In the genomic region with DNA sequence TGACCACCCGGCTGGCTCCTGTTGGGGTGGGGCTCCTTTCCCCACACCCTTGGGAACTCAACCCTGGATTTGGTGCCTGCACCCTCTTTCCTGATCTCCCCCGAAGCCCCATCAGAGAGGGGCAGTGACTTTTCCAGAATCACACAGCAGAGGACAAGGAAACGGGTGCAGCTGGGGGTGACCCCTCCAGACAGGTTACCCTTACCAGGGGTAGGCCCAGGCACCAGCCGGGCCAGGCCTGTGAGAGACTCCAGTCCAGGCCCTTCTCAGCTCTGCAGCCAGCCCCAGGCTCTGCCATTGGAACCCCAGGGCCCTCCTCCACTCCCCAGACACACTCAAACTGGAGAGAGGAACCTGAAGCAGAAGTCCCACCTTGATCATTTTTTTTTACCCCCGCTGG, we compare ENCODE assay signal across 2 cellular contexts.
TF ChIP-seq lines count a peak whose summit lies in the region.

No MANE protein-coding gene starts in this region.

TF ChIP-seq in GM12878, 131 proteins besides CTCF, POLR2A, EP300 and RAD21:
- TF ChIP-seq DPF2 (IDR thresholded peaks at IDR 0.05) (no peak), ASH2L (IDR thresholded peaks at IDR 0.05; ENCODE audit: borderline replicate concordance, low read depth) (no peak), CHD2 (IDR thresholded peaks at IDR 0.05; ENCODE audit: borderline replicate concordance, low read depth, low read length) (no peak), YY1 (IDR thresholded peaks at IDR 0.05; ENCODE audit: low read depth, low read length) (no peak), IRF4 (IDR thresholded peaks at IDR 0.05; ENCODE audit: low read depth, low read length) (no peak), TAF1 (IDR thresholded peaks at IDR 0.05; ENCODE audit: borderline replicate concordance, low read depth, low read length) (no peak), SIN3A (IDR thresholded peaks at IDR 0.05; ENCODE audit: low read depth, low read length) (no peak), PML (IDR thresholded peaks at IDR 0.05; ENCODE audit: low read length) (no peak), RBBP5 (conservative IDR thresholded peaks at IDR 0.05) (no peak)
- TF ChIP-seq, protein P1, sequence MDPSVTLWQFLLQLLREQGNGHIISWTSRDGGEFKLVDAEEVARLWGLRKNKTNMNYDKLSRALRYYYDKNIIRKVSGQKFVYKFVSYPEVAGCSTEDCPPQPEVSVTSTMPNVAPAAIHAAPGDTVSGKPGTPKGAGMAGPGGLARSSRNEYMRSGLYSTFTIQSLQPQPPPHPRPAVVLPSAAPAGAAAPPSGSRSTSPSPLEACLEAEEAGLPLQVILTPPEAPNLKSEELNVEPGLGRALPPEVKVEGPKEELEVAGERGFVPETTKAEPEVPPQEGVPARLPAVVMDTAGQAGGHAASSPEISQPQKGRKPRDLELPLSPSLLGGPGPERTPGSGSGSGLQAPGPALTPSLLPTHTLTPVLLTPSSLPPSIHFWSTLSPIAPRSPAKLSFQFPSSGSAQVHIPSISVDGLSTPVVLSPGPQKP (IDR thresholded peaks at IDR 0.05; ENCODE audit: low read depth, low read length) = no peak
- TF ChIP-seq, protein P2, sequence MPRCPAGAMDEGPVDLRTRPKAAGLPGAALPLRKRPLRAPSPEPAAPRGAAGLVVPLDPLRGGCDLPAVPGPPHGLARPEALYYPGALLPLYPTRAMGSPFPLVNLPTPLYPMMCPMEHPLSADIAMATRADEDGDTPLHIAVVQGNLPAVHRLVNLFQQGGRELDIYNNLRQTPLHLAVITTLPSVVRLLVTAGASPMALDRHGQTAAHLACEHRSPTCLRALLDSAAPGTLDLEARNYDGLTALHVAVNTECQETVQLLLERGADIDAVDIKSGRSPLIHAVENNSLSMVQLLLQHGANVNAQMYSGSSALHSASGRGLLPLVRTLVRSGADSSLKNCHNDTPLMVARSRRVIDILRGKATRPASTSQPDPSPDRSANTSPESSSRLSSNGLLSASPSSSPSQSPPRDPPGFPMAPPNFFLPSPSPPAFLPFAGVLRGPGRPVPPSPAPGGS (IDR thresholded peaks at IDR 0.05; ENCODE audit: borderline replicate concordance, insufficient read depth, low read depth, low read length, poor library complexity, severe bottlenecking) = no peak

TF ChIP-seq in HEK293T, 16 proteins besides CTCF, POLR2A, EP300 and RAD21:
- no peak for TF ChIP-seq TARDBP (IDR thresholded peaks at IDR 0.05)
- TF ChIP-seq CTBP1 (IDR thresholded peaks at IDR 0.05; ENCODE audit: borderline replicate concordance) = no peak
- no peak for TF ChIP-seq BHLHE40 (IDR thresholded peaks at IDR 0.05; ENCODE audit: borderline replicate concordance)
- TF ChIP-seq NFRKB (IDR thresholded peaks at IDR 0.05) = no peak
- TF ChIP-seq FOXK2 (IDR thresholded peaks at IDR 0.05) = no peak
- no peak for TF ChIP-seq ELF4 (IDR thresholded peaks at IDR 0.05)
- TF ChIP-seq, protein P3, sequence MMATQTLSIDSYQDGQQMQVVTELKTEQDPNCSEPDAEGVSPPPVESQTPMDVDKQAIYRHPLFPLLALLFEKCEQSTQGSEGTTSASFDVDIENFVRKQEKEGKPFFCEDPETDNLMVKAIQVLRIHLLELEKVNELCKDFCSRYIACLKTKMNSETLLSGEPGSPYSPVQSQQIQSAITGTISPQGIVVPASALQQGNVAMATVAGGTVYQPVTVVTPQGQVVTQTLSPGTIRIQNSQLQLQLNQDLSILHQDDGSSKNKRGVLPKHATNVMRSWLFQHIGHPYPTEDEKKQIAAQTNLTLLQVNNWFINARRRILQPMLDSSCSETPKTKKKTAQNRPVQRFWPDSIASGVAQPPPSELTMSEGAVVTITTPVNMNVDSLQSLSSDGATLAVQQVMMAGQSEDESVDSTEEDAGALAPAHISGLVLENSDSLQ (IDR thresholded peaks at IDR 0.05) = no peak
- no peak for TF ChIP-seq SP1 (IDR thresholded peaks at IDR 0.05)
- no peak for TF ChIP-seq LEF1 (IDR thresholded peaks at IDR 0.05; ENCODE audit: borderline replicate concordance)
- no peak for TF ChIP-seq FOXA1 (IDR thresholded peaks at IDR 0.05)
- TF ChIP-seq HDGF (IDR thresholded peaks at IDR 0.05; ENCODE audit: borderline replicate concordance) = no peak
- no peak for TF ChIP-seq SUZ12 (IDR thresholded peaks at IDR 0.05)
- no peak for TF ChIP-seq ARNT (IDR thresholded peaks at IDR 0.05)
- no peak for TF ChIP-seq FOXM1 (IDR thresholded peaks at IDR 0.05; ENCODE audit: borderline replicate concordance)
- no peak for TF ChIP-seq ZNF384 (IDR thresholded peaks at IDR 0.05)
- no peak for TF ChIP-seq L3MBTL2 (conservative IDR thresholded peaks at IDR 0.05)
